ENCODE assay signal across 11 cellular contexts in the genomic region with DNA sequence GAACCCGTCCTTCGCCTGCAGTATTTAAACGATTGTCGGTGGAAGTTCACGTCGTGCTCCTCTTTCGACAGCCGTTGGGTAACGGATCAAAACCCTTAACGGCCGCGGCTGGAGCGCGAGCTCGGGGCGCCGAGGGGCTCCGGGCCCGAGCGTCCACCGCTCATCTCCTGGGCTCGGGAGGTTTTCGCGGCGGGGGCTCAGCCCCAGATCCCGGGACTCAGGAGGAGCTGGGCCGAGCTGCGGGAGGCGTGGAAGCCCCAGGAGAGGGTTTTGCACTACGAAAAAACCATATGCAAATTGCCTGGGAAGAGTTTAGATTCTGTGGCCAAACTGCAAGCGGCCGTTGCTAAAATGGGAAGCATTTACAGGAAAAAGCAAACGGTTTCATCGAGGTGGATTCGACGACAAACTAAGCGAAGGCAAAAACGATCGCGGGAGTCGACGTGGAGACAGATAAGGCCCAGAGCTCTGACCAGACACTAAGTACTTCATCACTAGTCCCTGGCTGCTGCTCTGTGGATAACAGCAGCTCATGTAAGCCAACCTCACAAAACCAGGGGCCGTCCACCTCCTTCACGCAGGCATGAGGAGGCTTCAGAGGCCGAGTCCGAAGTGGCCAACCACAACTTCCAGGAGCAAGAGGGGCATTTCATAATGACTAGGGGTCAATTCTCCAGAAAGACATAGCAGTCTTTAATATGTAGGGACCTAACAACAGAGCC.
DNase-seq lines count a peak whose midpoint lies in the region; ATAC-seq and TF ChIP-seq lines count a peak whose summit lies in the region.
"Had no signal": no experiment of that assay in that cellular context is flagged by ENCODE, and none has a peak within 500 bp of the region (broad histone marks: within the 10 kb centered on the region; RNA-seq: fewer than 3 reads in every experiment).

No MANE protein-coding gene starts in this region.

- POLR2A ChIA-PET in CD8-positive, alpha-beta memory T cell (lab: Charles Lee): no interaction called here

- no peak overlapping the region for H2BK120ac ChIP-seq in mesendoderm (ENCODE audit: low read depth, low read length)

- H3K36me3 Mint-ChIP-seq in T-helper 2 cell treated with Interferon-gamma antibody and Interleukin-4, amounts not matched to agents 5 μg/mL and 100 μg/mL, for 36 hours (ENCODE audit: low read depth): no peaks in the 10 kb centered on the region
- H3K36me3 Mint-ChIP-seq in CD8-positive, alpha-beta memory T cell: peaks cover 0 to 3% (median 0%) of the 10 kb centered on the region in 3 donors

- no peak overlapping the region for H2BK15ac ChIP-seq in mesendoderm (replicated peaks; ENCODE audit: low read depth)

- intact Hi-C loops in esophagus squamous epithelium (cut with DNase I): no loop called here

- peaks cover 0 to 6% (median 3%) of the 10 kb centered on the region in 3 donors for H3K9me3 ChIP-seq in esophagus squamous epithelium
- no peaks in the 10 kb centered on the region for H3K9me3 ChIP-seq in thymus (ENCODE audit: control insufficient read depth)
- no peaks in the 10 kb centered on the region for H3K9me3 ChIP-seq in CD8-positive, alpha-beta memory T cell (ENCODE audit: low read length)

- H3K79me2 ChIP-seq in mesendoderm (ENCODE audit: control insufficient read depth, insufficient read depth, low read length): no peaks in the 10 kb centered on the region

- peaks cover 6% of the 10 kb centered on the region for H3K4me1 Mint-ChIP-seq in T-helper 2 cell treated with Interferon-gamma antibody and Interleukin-4, amounts not matched to agents 5 μg/mL and 100 μg/mL, for 36 hours (ENCODE audit: low read depth)
- H3K4me1 Mint-ChIP-seq in CD8-positive, alpha-beta memory T cell: peaks cover 2 to 8% (median 5%) of the 10 kb centered on the region in 3 donors

- peaks cover 6% of the 10 kb centered on the region for H3K9me3 Mint-ChIP-seq in T-helper 2 cell treated with Interferon-gamma antibody and Interleukin-4, amounts not matched to agents 5 μg/mL and 100 μg/mL, for 36 hours
- peaks cover 3 to 15% (median 8%) of the 10 kb centered on the region in 5 donors for H3K9me3 Mint-ChIP-seq in CD8-positive, alpha-beta memory T cell

- no peak overlapping the region for H2BK5ac ChIP-seq in mesendoderm (ENCODE audit: low read length)

- H3K18ac ChIP-seq in mesendoderm (ENCODE audit: low read length): peak overlapping the region; percentile 31

- CTCF ChIA-PET in CD8-positive, alpha-beta memory T cell (lab: Charles Lee): no interaction called here

- no peaks in the 10 kb centered on the region for H3K79me1 ChIP-seq in mesendoderm (ENCODE audit: low read length)

- H3K4me3 ChIP-seq in esophagus squamous epithelium (peak overlapping the region; percentile 5 to 59 (median 37)), mesendoderm (ENCODE audit: low read length) (no peak overlapping the region), thymus (ENCODE audit: low read length) (peak overlapping the region; percentile 27)
- no peak overlapping the region for H3K4me3 ChIP-seq in CD8-positive, alpha-beta memory T cell (ENCODE audit: low read length)

- H3K36me3 ChIP-seq in esophagus squamous epithelium: no peaks in the 10 kb centered on the region
- no peaks in the 10 kb centered on the region for H3K36me3 ChIP-seq in mesendoderm (ENCODE audit: control insufficient read depth, insufficient read depth, low read length)
- no peaks in the 10 kb centered on the region for H3K36me3 ChIP-seq in thymus (ENCODE audit: control insufficient read depth, insufficient read depth)
- no peaks in the 10 kb centered on the region for H3K36me3 ChIP-seq in CD8-positive, alpha-beta memory T cell (ENCODE audit: insufficient read depth, low read length)

- H2AK5ac ChIP-seq in mesendoderm (ENCODE audit: low read length): no peak overlapping the region

- TF ChIP-seq POLR2A in esophagus squamous epithelium (IDR thresholded peaks at IDR 0.05): no peak

- H3K4me1 ChIP-seq in esophagus squamous epithelium (peaks cover 0 to 12% (median 4%) of the 10 kb centered on the region in 3 donors), mesendoderm (ENCODE audit: control insufficient read depth, low read depth, low read length) (peaks cover 2% of the 10 kb centered on the region), thymus (ENCODE audit: control insufficient read depth, insufficient read depth, low read length) (no peaks in the 10 kb centered on the region)
- H3K4me1 ChIP-seq in CD8-positive, alpha-beta memory T cell (ENCODE audit: insufficient read depth, low read length): no peaks in the 10 kb centered on the region

- H4K5ac ChIP-seq in mesendoderm (ENCODE audit: low read length): no peak overlapping the region

- H3K27ac Mint-ChIP-seq in T-helper 2 cell treated with Interferon-gamma antibody and Interleukin-4, amounts not matched to agents 5 μg/mL and 100 μg/mL, for 36 hours: no peak overlapping the region
- no peak overlapping the region for H3K27ac Mint-ChIP-seq in CD8-positive, alpha-beta memory T cell

- H3K27me3 Mint-ChIP-seq in T-helper 2 cell treated with Interferon-gamma antibody and Interleukin-4, amounts not matched to agents 5 μg/mL and 100 μg/mL, for 36 hours (ENCODE audit: low read depth): peaks cover 40% of the 10 kb centered on the region
- H3K27me3 Mint-ChIP-seq in CD8-positive, alpha-beta memory T cell: peaks cover 33 to 66% of the 10 kb centered on the region in 2 donors

- H3K4me2 ChIP-seq in mesendoderm (ENCODE audit: low read length): no peak overlapping the region

- WGBS in esophagus squamous epithelium, 2 donors: 18 to 32% methylated on average over 26 to 27 of the region's 46 CpGs
- no CpG with 5 or more reads among the region's 46 CpGs for WGBS in mesendoderm (ENCODE audit: extremely low coverage, insufficient coverage, low lambda C conversion rate)
- WGBS in thymus: 19% methylated on average over 46 of the region's 46 CpGs

- peak overlapping the region; percentile 84 for H3K23ac ChIP-seq in mesendoderm (ENCODE audit: low read length)

- H3K27me3 ChIP-seq in esophagus squamous epithelium (peaks cover 0 to 31% (median 0%) of the 10 kb centered on the region in 4 donors), mesendoderm (ENCODE audit: insufficient read depth, low read length, poor library complexity) (no peaks in the 10 kb centered on the region), thymus (ENCODE audit: control insufficient read depth, insufficient read depth) (peaks cover 6% of the 10 kb centered on the region)
- no peaks in the 10 kb centered on the region for H3K27me3 ChIP-seq in CD8-positive, alpha-beta memory T cell (ENCODE audit: insufficient read depth, low read length, poor library complexity, severe bottlenecking)

- no peak overlapping the region for H3K4ac ChIP-seq in mesendoderm (ENCODE audit: low read depth, low read length)

- DNase-seq in T-helper 2 cell treated with Interferon-gamma antibody and Interleukin-4, amounts not matched to agents 5 μg/mL and 100 μg/mL, for 36 hours (ENCODE audit: low spot score): no peak
- DNase-seq in T-helper 2 cell (no peak), esophagus squamous epithelium (lab: John Stamatoyannopoulos, UW) (no peak), mesendoderm (no peak)
- no peak for DNase-seq in CD8-positive, alpha-beta memory T cell
- DNase-seq: 8988T; effector CD8-positive, alpha-beta T cell; NCI-H510A had no signal

- no peak for TF ChIP-seq CTCF in esophagus squamous epithelium (IDR thresholded peaks at IDR 0.05)

- ATAC-seq in HG03342 (IDR thresholded peaks at IDR 0.05; ENCODE audit: unreplicated experiment): no peak
- no peak for ATAC-seq in HG03457 (IDR thresholded peaks at IDR 0.05; ENCODE audit: unreplicated experiment)

- no peak overlapping the region for H4K8ac ChIP-seq in mesendoderm (ENCODE audit: low read depth, low read length)

- H3K4me3 Mint-ChIP-seq in T-helper 2 cell treated with Interferon-gamma antibody and Interleukin-4, amounts not matched to agents 5 μg/mL and 100 μg/mL, for 36 hours: peak overlapping the region; percentile 30
- peak overlapping the region in 1 of 7 donors; percentile 2 for H3K4me3 Mint-ChIP-seq in CD8-positive, alpha-beta memory T cell

- no peak overlapping the region for H3K9ac ChIP-seq in mesendoderm (ENCODE audit: low read length)

- H3K27ac ChIP-seq in esophagus squamous epithelium: no peak overlapping the region
- H3K27ac ChIP-seq in mesendoderm (ENCODE audit: low read depth, low read length): no peak overlapping the region
- H3K27ac ChIP-seq in thymus (ENCODE audit: low read depth): no peak overlapping the region
- no peak overlapping the region for H3K27ac ChIP-seq in CD8-positive, alpha-beta memory T cell (ENCODE audit: low read depth, low read length)

- peak overlapping the region; percentile 27 for H3K56ac ChIP-seq in mesendoderm (ENCODE audit: low read length)

Comparison
In these comparisons a context has a peak if more than half of its experiments do, and no peak if none do; other contexts are left out.
1. H3K4me3 ChIP-seq: peak in esophagus squamous epithelium (4 of 4) and thymus (single experiment); none in mesendoderm (single experiment) and CD8-positive, alpha-beta memory T cell (single experiment).